ENCODE assay signal across 9 cellular contexts in the genomic region with DNA sequence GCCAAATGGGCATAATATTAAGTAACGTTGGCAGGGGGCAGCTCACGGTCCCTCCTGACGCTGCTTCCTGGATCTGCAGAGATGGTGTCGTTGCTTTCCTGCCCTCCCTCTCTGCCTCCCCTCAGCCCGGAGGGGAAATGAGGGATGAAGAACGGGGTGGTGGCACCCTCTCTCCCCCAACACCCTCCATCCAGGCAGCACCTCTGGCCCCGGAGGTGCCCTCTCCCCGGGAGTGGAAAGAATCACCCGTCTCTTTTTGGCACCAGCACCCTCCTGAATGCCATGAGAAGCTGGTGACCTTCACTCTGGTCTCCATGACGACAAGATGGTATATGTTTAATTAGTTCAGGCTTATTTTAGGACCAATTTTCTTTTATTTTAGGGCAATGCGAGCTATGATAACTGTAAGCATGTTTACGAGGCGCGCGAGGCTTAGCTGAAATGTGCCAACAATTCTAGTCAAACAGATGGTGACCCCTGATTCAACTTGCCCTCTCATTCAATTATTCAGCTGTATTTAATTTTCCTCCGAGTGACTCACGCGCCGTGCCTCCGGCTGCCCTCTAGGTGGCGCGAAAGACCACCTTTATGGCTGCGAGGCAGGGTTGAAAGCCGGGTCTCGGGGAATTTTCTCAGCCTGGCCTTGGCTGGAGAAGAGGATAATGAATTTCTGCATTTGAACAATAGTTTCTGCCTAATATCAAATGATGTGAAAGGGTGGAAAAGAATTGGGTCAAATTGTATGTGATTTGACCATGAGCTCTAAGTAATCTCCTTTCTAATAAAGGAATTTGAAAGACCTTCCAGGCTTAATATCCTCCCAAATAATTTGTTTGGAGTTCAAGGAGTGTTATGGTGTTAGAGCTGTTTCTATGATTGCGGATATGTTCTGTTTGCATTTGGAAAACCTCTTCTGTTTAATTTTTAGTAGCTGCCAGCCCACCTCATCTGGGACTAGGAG.
A peak's percentile ranks its signal among the peaks of the same experiment; 100 is the strongest.
DNase-seq lines count a peak whose midpoint lies in the region; ATAC-seq and TF ChIP-seq lines count a peak whose summit lies in the region.
"Had no signal": no experiment of that assay in that cellular context is flagged by ENCODE, and none has a peak within 500 bp of the region (broad histone marks: within the 10 kb centered on the region; RNA-seq: fewer than 3 reads in every experiment).

No MANE protein-coding gene starts in this region.

- intact Hi-C loops in CD14-positive monocyte (cut with micrococcal nuclease) (loop anchor here (5.0 kb wide), 2 partner anchors 674 to 1539 kb away; no protein-coding TSS in a partner anchor), mucosa of descending colon (cut with DNase I, micrococcal nuclease) (loop anchor here in 1 of 2 donors (10.0 kb wide), 1 partner anchor 1542 kb away; no protein-coding TSS in a partner anchor)

- H3K9me3 Mint-ChIP-seq in CD14-positive monocyte = no peaks in the 10 kb centered on the region
- no peaks in the 10 kb centered on the region for H3K9me3 Mint-ChIP-seq in activated CD8-positive, alpha-beta memory T cell treated with anti-CD3 and anti-CD28 coated beads, Interleukin-2, amount 10 ng/mL, durations not matched to agents 7 days and 5 days (ENCODE audit: low read depth)
- H3K9me3 Mint-ChIP-seq: IgD-negative memory B cell had no signal

- H3K27me3 Mint-ChIP-seq in CD14-positive monocyte (ENCODE audit: low read depth in 3 of 3) = peaks cover 20 to 26% (median 24%) of the 10 kb centered on the region in 3 donors
- peaks cover 13% of the 10 kb centered on the region for H3K27me3 Mint-ChIP-seq in activated CD8-positive, alpha-beta memory T cell treated with anti-CD3 and anti-CD28 coated beads, Interleukin-2, amount 10 ng/mL, durations not matched to agents 7 days and 5 days

- ATAC-seq in activated CD8-positive, alpha-beta memory T cell treated with anti-CD3 and anti-CD28 coated beads, Interleukin-2, amount 10 ng/mL, durations not matched to agents 7 days and 5 days = no peak
- ATAC-seq in mucosa of descending colon = peak; percentile 77
- no peak for ATAC-seq in GM21723 (IDR thresholded peaks at IDR 0.05; ENCODE audit: unreplicated experiment)

- H3K36me3 ChIP-seq in HAP-1 (replicated peaks) = no peaks in the 10 kb centered on the region
- H3K36me3 ChIP-seq in mucosa of descending colon (ENCODE audit: low read depth) = no peaks in the 10 kb centered on the region

- no peak overlapping the region for H3K4me3 ChIP-seq in HAP-1
- H3K4me3 ChIP-seq in mucosa of descending colon = no peak overlapping the region

- H3K4me1 ChIP-seq in HAP-1 (no peaks in the 10 kb centered on the region), mucosa of descending colon (ENCODE audit: low read depth) (no peaks in the 10 kb centered on the region)

- H3K27ac Mint-ChIP-seq in CD14-positive monocyte = no peak overlapping the region
- no peak overlapping the region for H3K27ac Mint-ChIP-seq in activated CD8-positive, alpha-beta memory T cell treated with anti-CD3 and anti-CD28 coated beads, Interleukin-2, amount 10 ng/mL, durations not matched to agents 7 days and 5 days
- H3K27ac Mint-ChIP-seq: IgD-negative memory B cell had no signal

- no peaks in the 10 kb centered on the region for H3K27me3 ChIP-seq in HAP-1 (ENCODE audit: low read depth)

- no peaks in the 10 kb centered on the region for H3K9me3 ChIP-seq in HAP-1
- H3K9me3 ChIP-seq in mucosa of descending colon = no peaks in the 10 kb centered on the region

- TF ChIP-seq CTCF in CD14-positive monocyte (IDR thresholded peaks at IDR 0.05) (peak; percentile 75), mucosa of descending colon (IDR thresholded peaks at IDR 0.05) (peak; percentile 73)

- peaks cover 3% of the 10 kb centered on the region for H3K4me1 Mint-ChIP-seq in CD14-positive monocyte
- no peaks in the 10 kb centered on the region for H3K4me1 Mint-ChIP-seq in activated CD8-positive, alpha-beta memory T cell treated with anti-CD3 and anti-CD28 coated beads, Interleukin-2, amount 10 ng/mL, durations not matched to agents 7 days and 5 days
- H3K4me1 Mint-ChIP-seq: IgD-negative memory B cell had no signal

- H3K4me3 Mint-ChIP-seq in CD14-positive monocyte = no peak overlapping the region
- H3K4me3 Mint-ChIP-seq in activated CD8-positive, alpha-beta memory T cell treated with anti-CD3 and anti-CD28 coated beads, Interleukin-2, amount 10 ng/mL, durations not matched to agents 7 days and 5 days = no peak overlapping the region
- H3K4me3 Mint-ChIP-seq: IgD-negative memory B cell had no signal

- CTCF ChIA-PET in activated CD8-positive, alpha-beta memory T cell treated with anti-CD3 and anti-CD28 coated beads, Interleukin-2, amount 10 ng/mL, durations not matched to agents 7 days and 5 days (lab: Charles Lee) = interaction anchor here (0.5 to 3.3 kb wide), 19 partner anchors 9 to 1542 kb away, joined by 3 to 29 read pairs (median 3); no protein-coding TSS in a partner anchor

- H3K36me3 Mint-ChIP-seq in CD14-positive monocyte = no peaks in the 10 kb centered on the region
- no peaks in the 10 kb centered on the region for H3K36me3 Mint-ChIP-seq in activated CD8-positive, alpha-beta memory T cell treated with anti-CD3 and anti-CD28 coated beads, Interleukin-2, amount 10 ng/mL, durations not matched to agents 7 days and 5 days
- H3K36me3 Mint-ChIP-seq: IgD-negative memory B cell had no signal

- no peak overlapping the region for H3K27ac ChIP-seq in epithelial cell of prostate

- DNase-seq in CD14-positive monocyte (ENCODE audit: low spot score) (peak; percentile 10), HAP-1 (ENCODE audit: low spot score in 2 of 2) (peak; percentile 76 to 85), NCI-H82 treated with DMSO at 0.1 percent for 48 hours (lab: John Stamatoyannopoulos, UW; ENCODE audit: unreplicated experiment) (peak; percentile 82), epithelial cell of prostate (ENCODE audit: low read depth, low spot score) (peak; percentile 22), mucosa of descending colon (peak in 2 of 3 donors; percentile 74 to 76)
- DNase-seq in activated CD8-positive, alpha-beta memory T cell treated with anti-CD3 and anti-CD28 coated beads, Interleukin-2, amount 10 ng/mL, durations not matched to agents 7 days and 5 days = peak; percentile 65
- DNase-seq in stimulated activated naive CD4-positive, alpha-beta T cell (lab: John Stamatoyannopoulos, UW) = peak in 5 of 6 experiments; percentile 14 to 39 (median 22)

- in situ Hi-C loops in HAP-1 (cut with MboI; ENCODE audit: low sequenced_read_pairs) = loop anchor here (25.0 kb wide), 2 partner anchors 1354 to 1879 kb away; no protein-coding TSS in a partner anchor

Comparison
In these comparisons a context has a peak if more than half of its experiments do, and no peak if none do; other contexts are left out.
1. DNase-seq: peak in every context shown above with its lines; median percentile 82 in NCI-H82 treated with DMSO at 0.1 percent for 48 hours; 80 in HAP-1; 75 in mucosa of descending colon; 65 in activated CD8-positive, alpha-beta memory T cell treated with anti-CD3 and anti-CD28 coated beads, Interleukin-2, amount 10 ng/mL, durations not matched to agents 7 days and 5 days; 22 in epithelial cell of prostate; 22 in stimulated activated naive CD4-positive, alpha-beta T cell; 10 in CD14-positive monocyte.